In the genomic region with DNA sequence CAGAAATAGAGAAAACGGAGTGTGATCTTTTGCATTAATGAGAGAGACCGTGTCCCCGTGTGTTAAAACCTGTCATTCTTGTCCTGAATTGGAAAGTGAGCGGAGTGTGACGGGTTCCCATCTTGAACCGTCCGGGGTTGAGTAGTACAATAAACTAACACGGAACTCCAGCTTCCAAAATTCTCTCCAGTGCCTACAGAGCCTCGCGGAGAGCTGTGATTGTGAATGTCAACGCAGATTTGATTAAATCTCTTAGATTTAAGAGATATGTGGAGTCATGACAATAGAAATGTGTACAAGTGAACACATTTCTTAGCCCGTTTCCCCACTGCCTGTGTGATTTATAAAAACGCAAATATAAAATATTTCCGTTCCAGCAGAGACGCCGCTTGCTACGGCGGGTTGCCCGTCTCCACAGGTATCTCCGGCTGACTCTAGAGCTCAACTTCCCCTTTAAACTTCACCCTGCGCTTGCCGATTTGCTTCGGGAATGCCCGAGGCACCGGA, we compare ENCODE assay signal across 8 cellular contexts. TPM values are rescaled to one million over a fixed set of nuclear protein-coding genes. Genes with fewer than 3 reads are reported as not detected.
DNase-seq lines count a peak whose midpoint lies in the region; ATAC-seq lines count a peak whose summit lies in the region.

No MANE protein-coding gene starts in this region.

- peak overlapping the region; percentile 91 to 97 for H3K9ac ChIP-seq in mucosa of rectum (ENCODE audit: low read depth in 1 of 2, low read length in 2 of 2)

- H3K4me3 ChIP-seq in mucosa of rectum (ENCODE audit: low read length in 2 of 2) (peak overlapping the region; percentile 95 to 97), thymus (ENCODE audit: low read length) (peak overlapping the region; percentile 99)

- peak; percentile 70 for DNase-seq in activated effector memory CD4-positive, alpha-beta T cell treated with anti-CD3 and anti-CD28 coated beads, Interleukin-2, amount 50 U/mL, for 16 hours
- no peak for DNase-seq in activated effector memory CD4-positive, alpha-beta T cell treated with Interleukin-2 at 50 U/mL for 16 hours
- peak; percentile 40 for DNase-seq in NCI-H1105 treated with DMSO at 0.1 percent for 48 hours (lab: John Stamatoyannopoulos, UW)
- peak; percentile 24 for DNase-seq in activated CD4-positive, alpha-beta T cell treated with anti-CD3 and anti-CD28 coated beads, Interleukin-2, amount 50 U/mL, for 1 hour
- no peak for DNase-seq in epithelial cell of prostate (ENCODE audit: low read depth, low spot score)

- H3K36me3 ChIP-seq in mucosa of rectum (ENCODE audit: control insufficient read depth in 2 of 2, insufficient read depth in 2 of 2, low read length in 2 of 2) (peaks cover under 1 to 11% of the 10 kb centered on the region in 2 donors), thymus (ENCODE audit: control insufficient read depth, insufficient read depth) (peaks cover 3% of the 10 kb centered on the region)

- H3K27ac ChIP-seq in epithelial cell of prostate (peak overlapping the region; percentile 92), mucosa of rectum (ENCODE audit: low read depth in 2 of 2, low read length in 2 of 2) (peak overlapping the region; percentile 92), thymus (ENCODE audit: low read depth) (peak overlapping the region; percentile 97)

- under 1% methylated on average over 25 of the region's 25 CpGs for WGBS in thymus

- H3K4me1 ChIP-seq in mucosa of rectum (ENCODE audit: control insufficient read depth in 2 of 2, insufficient read depth in 2 of 2, low read length in 2 of 2): peaks cover 9 to 12% of the 10 kb centered on the region in 2 donors
- H3K4me1 ChIP-seq in thymus (ENCODE audit: control insufficient read depth, insufficient read depth, low read length): peaks cover 12% of the 10 kb centered on the region

- H3K27me3 ChIP-seq in mucosa of rectum (ENCODE audit: control insufficient read depth in 2 of 2, insufficient read depth in 2 of 2, low read length in 2 of 2): no peaks in the 10 kb centered on the region
- H3K27me3 ChIP-seq in thymus (ENCODE audit: control insufficient read depth, insufficient read depth): no peaks in the 10 kb centered on the region

- no peaks in the 10 kb centered on the region for H3K9me3 ChIP-seq in mucosa of rectum (ENCODE audit: control insufficient read depth in 2 of 2, low read length in 2 of 2)
- H3K9me3 ChIP-seq in thymus (ENCODE audit: control insufficient read depth): no peaks in the 10 kb centered on the region

- peak; percentile 30 for ATAC-seq in HG02623 (IDR thresholded peaks at IDR 0.05; ENCODE audit: unreplicated experiment)

RNA-seq across cellular contexts. Expression of a gene that starts 0.5 kb away (rescaled TPM):
- 72.6 TPM for polyA plus RNA-seq in thymus

Comparison
In these comparisons a context has a peak if more than half of its experiments do, and no peak if none do; other contexts are left out.
1. DNase-seq: peak in activated effector memory CD4-positive, alpha-beta T cell treated with anti-CD3 and anti-CD28 coated beads, Interleukin-2, amount 50 U/mL, for 16 hours (single experiment), NCI-H1105 treated with DMSO at 0.1 percent for 48 hours (single experiment) and activated CD4-positive, alpha-beta T cell treated with anti-CD3 and anti-CD28 coated beads, Interleukin-2, amount 50 U/mL, for 1 hour (single experiment); none in activated effector memory CD4-positive, alpha-beta T cell treated with Interleukin-2 at 50 U/mL for 16 hours (single experiment) and epithelial cell of prostate (single experiment).
2. Peak in every context shown above with its lines, with median percentiles within 50 percentile points of each other: H3K27ac ChIP-seq.